Comparison of ENCODE assay signal across 1 cellular context in genomic region chr1:45490623-45491463, GRCh38.
TF ChIP-seq lines count a peak whose summit lies in the region.

A gene with protein sequence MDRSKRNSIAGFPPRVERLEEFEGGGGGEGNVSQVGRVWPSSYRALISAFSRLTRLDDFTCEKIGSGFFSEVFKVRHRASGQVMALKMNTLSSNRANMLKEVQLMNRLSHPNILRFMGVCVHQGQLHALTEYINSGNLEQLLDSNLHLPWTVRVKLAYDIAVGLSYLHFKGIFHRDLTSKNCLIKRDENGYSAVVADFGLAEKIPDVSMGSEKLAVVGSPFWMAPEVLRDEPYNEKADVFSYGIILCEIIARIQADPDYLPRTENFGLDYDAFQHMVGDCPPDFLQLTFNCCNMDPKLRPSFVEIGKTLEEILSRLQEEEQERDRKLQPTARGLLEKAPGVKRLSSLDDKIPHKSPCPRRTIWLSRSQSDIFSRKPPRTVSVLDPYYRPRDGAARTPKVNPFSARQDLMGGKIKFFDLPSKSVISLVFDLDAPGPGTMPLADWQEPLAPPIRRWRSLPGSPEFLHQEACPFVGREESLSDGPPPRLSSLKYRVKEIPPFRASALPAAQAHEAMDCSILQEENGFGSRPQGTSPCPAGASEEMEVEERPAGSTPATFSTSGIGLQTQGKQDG (minus strand): TSS chr1:45491163. CDS start chr1:45457785, 33,378 bp downstream.

TF ChIP-seq in neural cell, 6 proteins besides CTCF, POLR2A, EP300 and RAD21 (continued from another document):
- TF ChIP-seq, protein P1, sequence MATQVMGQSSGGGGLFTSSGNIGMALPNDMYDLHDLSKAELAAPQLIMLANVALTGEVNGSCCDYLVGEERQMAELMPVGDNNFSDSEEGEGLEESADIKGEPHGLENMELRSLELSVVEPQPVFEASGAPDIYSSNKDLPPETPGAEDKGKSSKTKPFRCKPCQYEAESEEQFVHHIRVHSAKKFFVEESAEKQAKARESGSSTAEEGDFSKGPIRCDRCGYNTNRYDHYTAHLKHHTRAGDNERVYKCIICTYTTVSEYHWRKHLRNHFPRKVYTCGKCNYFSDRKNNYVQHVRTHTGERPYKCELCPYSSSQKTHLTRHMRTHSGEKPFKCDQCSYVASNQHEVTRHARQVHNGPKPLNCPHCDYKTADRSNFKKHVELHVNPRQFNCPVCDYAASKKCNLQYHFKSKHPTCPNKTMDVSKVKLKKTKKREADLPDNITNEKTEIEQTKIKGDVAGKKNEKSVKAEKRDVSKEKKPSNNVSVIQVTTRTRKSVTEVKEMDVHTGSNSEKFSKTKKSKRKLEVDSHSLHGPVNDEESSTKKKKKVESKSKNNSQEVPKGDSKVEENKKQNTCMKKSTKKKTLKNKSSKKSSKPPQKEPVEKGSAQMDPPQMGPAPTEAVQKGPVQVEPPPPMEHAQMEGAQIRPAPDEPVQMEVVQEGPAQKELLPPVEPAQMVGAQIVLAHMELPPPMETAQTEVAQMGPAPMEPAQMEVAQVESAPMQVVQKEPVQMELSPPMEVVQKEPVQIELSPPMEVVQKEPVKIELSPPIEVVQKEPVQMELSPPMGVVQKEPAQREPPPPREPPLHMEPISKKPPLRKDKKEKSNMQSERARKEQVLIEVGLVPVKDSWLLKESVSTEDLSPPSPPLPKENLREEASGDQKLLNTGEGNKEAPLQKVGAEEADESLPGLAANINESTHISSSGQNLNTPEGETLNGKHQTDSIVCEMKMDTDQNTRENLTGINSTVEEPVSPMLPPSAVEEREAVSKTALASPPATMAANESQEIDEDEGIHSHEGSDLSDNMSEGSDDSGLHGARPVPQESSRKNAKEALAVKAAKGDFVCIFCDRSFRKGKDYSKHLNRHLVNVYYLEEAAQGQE (IDR thresholded peaks at IDR 0.05; ENCODE audit: borderline replicate concordance) = peak; percentile 16
- TF ChIP-seq TAF1 (IDR thresholded peaks at IDR 0.05; ENCODE audit: low read depth) (peak; percentile 32), SMC3 (conservative IDR thresholded peaks at IDR 0.05; ENCODE audit: poor library complexity) (peak; percentile 40), MXI1 (conservative IDR thresholded peaks at IDR 0.05; ENCODE audit: poor library complexity, severe bottlenecking) (peak; percentile 52)
